16 cellular contexts compared by ENCODE assay signal in the genomic region with DNA sequence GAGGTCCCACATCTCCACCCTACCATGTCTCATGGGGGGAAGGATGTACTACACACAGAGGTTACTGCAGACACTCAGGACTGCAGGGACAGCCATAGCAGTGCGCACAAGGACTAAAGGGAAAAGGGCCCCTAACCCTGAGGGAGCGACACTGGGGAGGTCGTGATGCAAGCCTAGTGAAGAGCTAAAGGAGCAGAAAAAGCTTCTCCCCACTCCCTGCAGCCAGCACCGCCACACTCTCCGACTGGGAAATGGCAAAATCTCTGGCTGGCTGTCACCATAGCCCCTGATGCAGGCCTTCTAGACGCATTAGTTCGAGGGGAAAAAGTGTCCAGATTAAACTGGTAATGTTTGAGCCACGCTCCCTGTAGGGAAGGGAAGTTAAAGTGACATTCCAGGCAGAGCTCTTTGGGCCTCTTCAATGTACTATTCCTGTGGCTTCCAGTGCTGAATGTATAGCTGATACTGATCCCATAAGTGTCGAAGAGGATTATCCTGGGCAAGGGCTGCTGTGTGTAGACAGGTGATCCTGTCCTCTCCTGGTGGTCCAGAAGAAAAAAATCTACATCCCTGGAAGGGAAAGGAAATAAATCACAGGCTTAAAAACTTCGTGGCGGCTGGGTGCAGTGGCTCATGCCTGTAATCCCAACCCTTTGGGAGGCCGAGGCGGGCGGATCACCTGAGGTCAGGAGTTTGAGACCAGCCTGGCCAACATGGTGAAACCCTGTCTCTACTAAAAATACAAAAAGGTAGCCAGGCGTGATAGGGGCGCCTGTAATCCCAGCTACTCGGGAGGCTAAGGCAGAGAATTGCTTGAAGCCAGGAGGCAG. TPM values are rescaled to one million over a fixed set of nuclear protein-coding genes. Genes with fewer than 3 reads are reported as not detected.
DNase-seq lines count a peak whose midpoint lies in the region; ATAC-seq, FAIRE-seq and TF ChIP-seq lines count a peak whose summit lies in the region.
"Had no signal": no experiment of that assay in that cellular context is flagged by ENCODE, and none has a peak within 500 bp of the region (broad histone marks: within the 10 kb centered on the region; RNA-seq: fewer than 3 reads in every experiment).

No MANE protein-coding gene starts in this region.

- FAIRE-seq in GM12892 (lab: Jason Lieb, UNC): no peak

- H3K4ac ChIP-seq in IMR-90 (ENCODE audit: low read depth, low read length) (peak overlapping the region; percentile 75), mesenchymal stem cell (ENCODE audit: low read depth in 1 of 2, low read length in 2 of 2) (peak overlapping the region; percentile 20 to 79)

- CTCF ChIA-PET in IMR-90 (lab: Yijun Ruan, JAX): interaction anchor here (0.6 to 6.2 kb wide), 8 partner anchors 8 to 1166 kb away, joined by 3 to 116 read pairs (median 4); no protein-coding TSS in a partner anchor

- ATAC-seq in IMR-90 (ENCODE audit: low read depth) (no peak), GM18519 (IDR thresholded peaks at IDR 0.05; ENCODE audit: low FRiP score, unreplicated experiment) (no peak)
- ATAC-seq: activated CD4-positive, CD25-positive, alpha-beta regulatory T cell treated with anti-CD3 and anti-CD28 coated beads, Interleukin-2, amount 50 U/mL, for 24 hours; activated T-cell treated with anti-CD3 and anti-CD28 coated beads, Interleukin-2, amount 50 U/mL, for 4 hours; effector memory CD8-positive, alpha-beta T cell; HCT116; left cardiac atrium had no signal

- POLR2A ChIA-PET in IMR-90 (lab: Charles Lee; ENCODE audit: unreplicated experiment): interaction anchor here (1.2 kb wide), 1 partner anchor 11 kb away, joined by 4 read pairs; no protein-coding TSS in a partner anchor

- peaks cover 13% of the 10 kb centered on the region for H3K9me1 ChIP-seq in IMR-90 (ENCODE audit: insufficient read depth, low read length)

- H3K14ac ChIP-seq in IMR-90 (replicated peaks; ENCODE audit: low read depth, low read length): peak overlapping the region; percentile 3
- H3K14ac ChIP-seq in mesenchymal stem cell (ENCODE audit: low read length in 2 of 2): peak overlapping the region in 1 of 2 experiments; percentile 97

- no peak overlapping the region for H3K4me3 ChIP-seq in IMR-90 (ENCODE audit: insufficient read depth, low read depth, low read length)
- no peak overlapping the region for H3K4me3 ChIP-seq in adipocyte (ENCODE audit: low read length)
- H3K4me3 ChIP-seq in mesenchymal stem cell (ENCODE audit: insufficient read depth in 1 of 2, low read depth in 1 of 2, low read length in 2 of 2): no peak overlapping the region

- peak overlapping the region; percentile 82 for H4K91ac ChIP-seq in IMR-90 (ENCODE audit: insufficient read depth, low read depth, low read length)
- peak overlapping the region; percentile 80 for H4K91ac ChIP-seq in mesenchymal stem cell (ENCODE audit: low read length)

- DNase-seq in IMR-90 (no peak), adipocyte (ENCODE audit: low read depth) (no peak), mesenchymal stem cell (peak; percentile 9), substantia nigra (lab: John Stamatoyannopoulos, UW) (peak in 8 of 49 donors; percentile 17 to 68 (median 40)), DMS153 (lab: John Stamatoyannopoulos, UW) (no peak), GM12892 (ENCODE audit: insufficient read length) (no peak)
- DNase-seq in activated naive CD4-positive, alpha-beta T cell (lab: John Stamatoyannopoulos, UW): no peak
- DNase-seq: aorta had no signal

- TF ChIP-seq POLR2A in IMR-90 (IDR thresholded peaks at IDR 0.05; ENCODE audit: low read depth, low read length) (no peak), GM12892 (IDR thresholded peaks at IDR 0.05; ENCODE audit: low read depth, low read length) (no peak)

- 74% methylated on average over 8 of the region's 17 CpGs; no CpG with 5 or more reads in 1 of the 2 experiments for WGBS in IMR-90 (ENCODE audit: extremely low coverage in 2 of 2, insufficient read length in 1 of 2), 2 experiments
- WGBS in mesenchymal stem cell: 62% methylated on average over 17 of the region's 17 CpGs

- no peak for TF ChIP-seq RAD21 in IMR-90 (IDR thresholded peaks at IDR 0.05; ENCODE audit: low read length)

- peaks cover 21 to 64% of the 10 kb centered on the region in 2 experiments for H3K79me1 ChIP-seq in IMR-90 (ENCODE audit: low read depth in 1 of 2, low read length in 2 of 2)
- H3K79me1 ChIP-seq in mesenchymal stem cell (replicated peaks; ENCODE audit: low read length, poor library complexity, severe bottlenecking): peaks cover 36% of the 10 kb centered on the region

- H2BK12ac ChIP-seq in mesenchymal stem cell (ENCODE audit: low read length in 2 of 2): peak overlapping the region in 1 of 2 experiments; percentile 97

- H2AK9ac ChIP-seq in IMR-90 (replicated peaks; ENCODE audit: low read depth, low read length, poor library complexity): no peak overlapping the region

- peak overlapping the region; percentile 85 for H2BK120ac ChIP-seq in IMR-90 (ENCODE audit: low read depth, low read length)
- H2BK120ac ChIP-seq in mesenchymal stem cell (ENCODE audit: low read depth, low read length): no peak overlapping the region

- H2BK20ac ChIP-seq in IMR-90 (ENCODE audit: low read depth, low read length): peak overlapping the region; percentile 59; the same call in 1 of the 2 replicates

- TF ChIP-seq CTCF in IMR-90 (conservative IDR thresholded peaks at IDR 0.05; ENCODE audit: low read depth, low read length): no peak

- H3K4me2 ChIP-seq in IMR-90 (ENCODE audit: low read depth, low read length): no peak overlapping the region
- no peak overlapping the region for H3K4me2 ChIP-seq in mesenchymal stem cell (ENCODE audit: low read length, poor library complexity, severe bottlenecking)

- in situ Hi-C loops in IMR-90 (cut with MboI; ENCODE audit: low sequenced_read_pairs): loop anchor here (5.0 to 25.0 kb wide), 2 partner anchors 163 to 428 kb away; no protein-coding TSS in a partner anchor

- dilution Hi-C loops in IMR-90 (cut with HindIII; ENCODE audit: low sequenced_read_pairs, unreplicated experiment): no loop called here

- no peaks in the 10 kb centered on the region for H3K27me3 ChIP-seq in IMR-90 (ENCODE audit: control insufficient read depth, insufficient read depth, low read length)
- H3K27me3 ChIP-seq in adipocyte (replicated peaks; ENCODE audit: control insufficient read depth, insufficient read depth, low read length): no peaks in the 10 kb centered on the region
- no peaks in the 10 kb centered on the region for H3K27me3 ChIP-seq in mesenchymal stem cell (ENCODE audit: control insufficient read depth in 1 of 2, insufficient read depth in 1 of 2, low read length in 2 of 2)

- BruUV-seq in IMR-90 (replicated peaks; lab: Mats Ljungman, UMichigan): no TSS peak

- H3K9me3 ChIP-seq in IMR-90 (ENCODE audit: control insufficient read depth, insufficient read depth, low read length): no peaks in the 10 kb centered on the region
- H3K9me3 ChIP-seq in adipocyte (ENCODE audit: control insufficient read depth, low read length): no peaks in the 10 kb centered on the region
- no peaks in the 10 kb centered on the region for H3K9me3 ChIP-seq in mesenchymal stem cell (ENCODE audit: control insufficient read depth, low read length)

- no peak overlapping the region for H3K56ac ChIP-seq in IMR-90 (ENCODE audit: extremely low read depth, insufficient read depth, low read length)

- peak overlapping the region; percentile 92 for H2AK5ac ChIP-seq in IMR-90 (ENCODE audit: low read depth, low read length)
- peak overlapping the region; percentile 72 for H2AK5ac ChIP-seq in mesenchymal stem cell (ENCODE audit: low read length, severe bottlenecking)

- peaks cover 15% of the 10 kb centered on the region for H3K4me1 ChIP-seq in IMR-90 (ENCODE audit: control insufficient read depth, insufficient read depth, low read length)
- peaks cover 63% of the 10 kb centered on the region for H3K4me1 ChIP-seq in adipocyte (ENCODE audit: control insufficient read depth, insufficient read depth, low read length)
- H3K4me1 ChIP-seq in mesenchymal stem cell (ENCODE audit: control insufficient read depth, insufficient read depth, low read depth, low read length): peaks cover 14% of the 10 kb centered on the region

- H3K9ac ChIP-seq in IMR-90 (ENCODE audit: low read depth, low read length) (no peak overlapping the region; the same call in none of the 2 replicates), adipocyte (ENCODE audit: low read length) (peak overlapping the region; percentile 36), mesenchymal stem cell (ENCODE audit: low read length) (peak overlapping the region; percentile 61)

- no peak overlapping the region for H3K27ac ChIP-seq in IMR-90 (ENCODE audit: insufficient read depth, low read length)
- H3K27ac ChIP-seq in mesenchymal stem cell (ENCODE audit: low read length, poor library complexity, severe bottlenecking): no peak overlapping the region
- H3K27ac ChIP-seq in substantia nigra (ENCODE audit: low read depth, low read length, poor library complexity, severe bottlenecking): peak overlapping the region; percentile 99

- H3K36me3 ChIP-seq in IMR-90 (ENCODE audit: control insufficient read depth, insufficient read depth, low read length): no peaks in the 10 kb centered on the region
- no peaks in the 10 kb centered on the region for H3K36me3 ChIP-seq in adipocyte (ENCODE audit: control insufficient read depth, insufficient read depth, low read length, severe bottlenecking)
- H3K36me3 ChIP-seq in mesenchymal stem cell (ENCODE audit: control insufficient read depth in 1 of 2, insufficient read depth in 2 of 2, low read depth in 1 of 2, low read length in 2 of 2): peaks cover 0 to 3% of the 10 kb centered on the region in 2 experiments

- H4K5ac ChIP-seq in IMR-90 (ENCODE audit: low read depth, low read length): no peak overlapping the region

- intact Hi-C loops in IMR-90 (cut with micrococcal nuclease): no loop called here

- H2AFZ ChIP-seq in IMR-90 (replicated peaks; ENCODE audit: low read length, poor library complexity) (peak overlapping the region; percentile 40), mesenchymal stem cell (ENCODE audit: low read depth, low read length) (no peak overlapping the region)

- H2BK15ac ChIP-seq in IMR-90 (ENCODE audit: low read depth, low read length) (peak overlapping the region; percentile 8; the same call in 2 of the 3 replicates), mesenchymal stem cell (ENCODE audit: low read depth, poor library complexity, severe bottlenecking) (peak overlapping the region; percentile 84)

- H2BK5ac ChIP-seq in IMR-90 (ENCODE audit: low read depth, low read length, poor library complexity, severe bottlenecking) (no peak overlapping the region), mesenchymal stem cell (ENCODE audit: low read depth, low read length, poor library complexity, severe bottlenecking) (no peak overlapping the region)

- H4K8ac ChIP-seq in IMR-90 (ENCODE audit: low read depth in 2 of 2, low read length in 2 of 2) (no peak overlapping the region; a peak in 1 of 4 replicates), mesenchymal stem cell (ENCODE audit: low read length) (peak overlapping the region; percentile 35)

- H3K18ac ChIP-seq in IMR-90 (ENCODE audit: low read depth, low read length) (no peak overlapping the region), mesenchymal stem cell (ENCODE audit: low read depth in 1 of 2, low read length in 2 of 2) (peak overlapping the region in 1 of 2 experiments; percentile 31)

- 0 out of 2 replicates have a peak overlapping the region, but pooled peaks have one; percentile 11 for H3K23ac ChIP-seq in IMR-90 (ENCODE audit: low read depth, low read length)
- no peak overlapping the region for H3K23ac ChIP-seq in mesenchymal stem cell (ENCODE audit: low read length in 2 of 2)

- H4K20me1 ChIP-seq in IMR-90 (ENCODE audit: insufficient read depth, low read length): peaks cover 9% of the 10 kb centered on the region

RNA-seq across cellular contexts. Expression of gene POMT2, which starts 5.4 kb away (rescaled TPM):
- 5.8 and 6.5 TPM in 2 replicates for total RNA-seq in IMR-90 (2012; rRNA removed)
- polyA plus RNA-seq in IMR-90 (2012; rRNA removed): 13.0 and 13.1 TPM in 2 replicates
- 7.4 and 9.6 TPM in 2 replicates for polyA plus RNA-seq in IMR-90 (2012; cell fraction: cytosol; rRNA removed)
- 40.0 and 47.7 TPM in 2 replicates for polyA plus RNA-seq in IMR-90 (2012; cell fraction: nucleus; rRNA removed; ENCODE audit: low replicate concordance)
- polyA plus RNA-seq in mesenchymal stem cell (2013, experiment 1 of 2): 15.7 TPM
- polyA plus RNA-seq in mesenchymal stem cell (2013, experiment 2 of 2): 16.1 TPM
- polyA plus RNA-seq in GM12892 (2012; ENCODE audit: missing spikeins): 4.1 TPM

RNA-seq across cellular contexts. Expression of gene GSTZ1, which starts 5.5 kb away (rescaled TPM):
- total RNA-seq in IMR-90 (2012; rRNA removed): 25.0 and 29.0 TPM in 2 replicates
- polyA plus RNA-seq in IMR-90 (2012; rRNA removed): 19.3 and 19.4 TPM in 2 replicates
- 18.3 and 23.3 TPM in 2 replicates for polyA plus RNA-seq in IMR-90 (2012; cell fraction: cytosol; rRNA removed)
- 16.0 and 20.6 TPM in 2 replicates for polyA plus RNA-seq in IMR-90 (2012; cell fraction: nucleus; rRNA removed; ENCODE audit: low replicate concordance)
- 5.6 TPM for polyA plus RNA-seq in mesenchymal stem cell (2013, experiment 1 of 2)
- polyA plus RNA-seq in mesenchymal stem cell (2013, experiment 2 of 2): 6.2 TPM
- polyA plus RNA-seq in GM12892 (2012; ENCODE audit: missing spikeins): 29.0 TPM

RNA-seq across cellular contexts. Expression of gene NGB, which starts 44.3 kb away (rescaled TPM):
- not detected in 2 replicates for total RNA-seq in IMR-90 (2012; rRNA removed)
- not detected in 2 replicates for polyA plus RNA-seq in IMR-90 (2012; rRNA removed)
- not detected in 2 replicates for polyA plus RNA-seq in IMR-90 (2012; cell fraction: cytosol; rRNA removed)
- polyA plus RNA-seq in IMR-90 (2012; cell fraction: nucleus; rRNA removed; ENCODE audit: low replicate concordance): not detected in 2 replicates
- polyA plus RNA-seq in mesenchymal stem cell (2013, experiment 1 of 2): not detected
- polyA plus RNA-seq in mesenchymal stem cell (2013, experiment 2 of 2): not detected
- not detected for polyA plus RNA-seq in GM12892 (2012; ENCODE audit: missing spikeins)
- total RNA-seq: activated T-cell treated with anti-CD3 and anti-CD28 coated beads, Interleukin-2, amount 50 U/mL, for 4 hours; aorta; G401; HT1080; left cardiac atrium had no signal
- polyA plus RNA-seq: aorta had no signal
